17 cellular contexts compared by ENCODE assay signal in genomic region chr10:86195521-86195920, GRCh38.
DNase-seq lines count a peak whose midpoint lies in the region; ATAC-seq and TF ChIP-seq lines count a peak whose summit lies in the region.
"Had no signal": no experiment of that assay in that cellular context is flagged by ENCODE, and none has a peak within 500 bp of the region (broad histone marks: within the 10 kb centered on the region; RNA-seq: fewer than 3 reads in every experiment).

No MANE protein-coding gene starts in this region.

- H3K36me3 ChIP-seq in upper lobe of right lung (no peaks in the 10 kb centered on the region), colonic mucosa (no peaks in the 10 kb centered on the region), right lobe of liver (no peaks in the 10 kb centered on the region)

- peak; percentile 67 for DNase-seq in cardiac septum (ENCODE audit: low spot score)
- DNase-seq in right cardiac atrium: no peak
- peak; percentile 0 for DNase-seq in glutamatergic neuron
- DNase-seq in posterior vena cava (ENCODE audit: low spot score): peak; percentile 79
- DNase-seq in upper lobe of right lung: peak; percentile 44
- no peak for DNase-seq in colonic mucosa
- DNase-seq in right lobe of liver: no peak
- DNase-seq: AML-193; Calu3; CD4-positive, alpha-beta memory T cell; HCEC 1CT had no signal

- H3K27me3 Mint-ChIP-seq in glutamatergic neuron (ENCODE audit: unreplicated experiment): peaks cover 6% of the 10 kb centered on the region

- no peaks in the 10 kb centered on the region for H3K36me3 Mint-ChIP-seq in glutamatergic neuron (ENCODE audit: unreplicated experiment)
- H3K36me3 Mint-ChIP-seq: CD14-positive monocyte; CD4-positive, alpha-beta memory T cell had no signal

- no peak for ATAC-seq in right cardiac atrium
- ATAC-seq in upper lobe of right lung: no peak
- no peak for ATAC-seq in HG02798 (IDR thresholded peaks at IDR 0.05; ENCODE audit: poor library complexity, unreplicated experiment)
- no peak for ATAC-seq in right lobe of liver
- ATAC-seq: A549, GM23338 had no signal

- no peak overlapping the region for H3K9ac ChIP-seq in colonic mucosa (ENCODE audit: low read depth in 2 of 2, low read length in 2 of 2)

- intact Hi-C loops in cardiac septum (cut with DNase I) (no loop called here), right cardiac atrium (cut with DNase I) (no loop called here), posterior vena cava (cut with DNase I) (loop anchor here in 1 of 2 donors (10.0 kb wide), 1 partner anchor 371 kb away; no protein-coding TSS in a partner anchor), upper lobe of right lung (cut with DNase I) (no loop called here), colonic mucosa (cut with DNase I) (no loop called here), right lobe of liver (cut with DNase I) (no loop called here)

- TF ChIP-seq CTCF in glutamatergic neuron (IDR thresholded peaks at IDR 0.05; ENCODE audit: partially characterized antibody, unreplicated experiment) (no peak), upper lobe of right lung (IDR thresholded peaks at IDR 0.05) (no peak), colonic mucosa (IDR thresholded peaks at IDR 0.05) (no peak), right lobe of liver (IDR thresholded peaks at IDR 0.05) (no peak)

- H3K9me3 ChIP-seq in right cardiac atrium (ENCODE audit: control insufficient read depth, low read length) (no peaks in the 10 kb centered on the region), upper lobe of right lung (no peaks in the 10 kb centered on the region), colonic mucosa (no peaks in the 10 kb centered on the region), right lobe of liver (no peaks in the 10 kb centered on the region)
- H3K9me3 ChIP-seq: A549 had no signal

- H3K27ac Mint-ChIP-seq in glutamatergic neuron (ENCODE audit: unreplicated experiment): no peak overlapping the region
- H3K27ac Mint-ChIP-seq: CD4-positive, alpha-beta memory T cell; GM23338 had no signal

- H3K4me3 Mint-ChIP-seq in glutamatergic neuron (ENCODE audit: unreplicated experiment): no peak overlapping the region
- H3K4me3 Mint-ChIP-seq: CD14-positive monocyte; CD4-positive, alpha-beta memory T cell; GM23338 had no signal

- no peaks in the 10 kb centered on the region for H3K4me1 ChIP-seq in right cardiac atrium (ENCODE audit: control insufficient read depth, insufficient read depth, low read length)
- H3K4me1 ChIP-seq in upper lobe of right lung: no peaks in the 10 kb centered on the region
- no peaks in the 10 kb centered on the region for H3K4me1 ChIP-seq in colonic mucosa
- no peaks in the 10 kb centered on the region for H3K4me1 ChIP-seq in right lobe of liver
- H3K4me1 ChIP-seq: A549 had no signal

- 83% methylated on average over 8 of the region's 8 CpGs for WGBS in right cardiac atrium
- 89% methylated on average over 3 of the region's 8 CpGs for WGBS in right lobe of liver (ENCODE audit: insufficient coverage, low coverage, low lambda C conversion rate, missing lambda C conversion rate)

- H3K4me1 Mint-ChIP-seq in glutamatergic neuron (ENCODE audit: low read depth, unreplicated experiment): peaks cover 3% of the 10 kb centered on the region
- H3K4me1 Mint-ChIP-seq: CD14-positive monocyte; CD4-positive, alpha-beta memory T cell; GM23338 had no signal

- TF ChIP-seq POLR2A in right lobe of liver (IDR thresholded peaks at IDR 0.05): no peak

- H3K27me3 ChIP-seq in right cardiac atrium (ENCODE audit: control insufficient read depth, insufficient read depth): no peaks in the 10 kb centered on the region
- no peaks in the 10 kb centered on the region for H3K27me3 ChIP-seq in upper lobe of right lung
- no peaks in the 10 kb centered on the region for H3K27me3 ChIP-seq in colonic mucosa
- no peaks in the 10 kb centered on the region for H3K27me3 ChIP-seq in right lobe of liver

- H3K9me3 Mint-ChIP-seq in glutamatergic neuron (ENCODE audit: unreplicated experiment): peaks cover 5% of the 10 kb centered on the region
- H3K9me3 Mint-ChIP-seq: GM23338 had no signal

- H3K4me3 ChIP-seq in right cardiac atrium (ENCODE audit: low read length) (no peak overlapping the region), upper lobe of right lung (no peak overlapping the region), colonic mucosa (no peak overlapping the region), right lobe of liver (no peak overlapping the region)
- H3K4me3 ChIP-seq: A549, GM23338 had no signal

- H3K27ac ChIP-seq in right cardiac atrium (ENCODE audit: low read length) (no peak overlapping the region), upper lobe of right lung (no peak overlapping the region), colonic mucosa (no peak overlapping the region), right lobe of liver (no peak overlapping the region)
- H3K27ac ChIP-seq: 22Rv1, A549, HL-60 had no signal

Comparison
In these comparisons a context has a peak if more than half of its experiments do, and no peak if none do; other contexts are left out.
1. DNase-seq: peak in cardiac septum (single experiment), glutamatergic neuron (single experiment), posterior vena cava (single experiment) and upper lobe of right lung (single experiment); none in right cardiac atrium (0 of 3), colonic mucosa (single experiment) and right lobe of liver (0 of 3).